In the genomic region with DNA sequence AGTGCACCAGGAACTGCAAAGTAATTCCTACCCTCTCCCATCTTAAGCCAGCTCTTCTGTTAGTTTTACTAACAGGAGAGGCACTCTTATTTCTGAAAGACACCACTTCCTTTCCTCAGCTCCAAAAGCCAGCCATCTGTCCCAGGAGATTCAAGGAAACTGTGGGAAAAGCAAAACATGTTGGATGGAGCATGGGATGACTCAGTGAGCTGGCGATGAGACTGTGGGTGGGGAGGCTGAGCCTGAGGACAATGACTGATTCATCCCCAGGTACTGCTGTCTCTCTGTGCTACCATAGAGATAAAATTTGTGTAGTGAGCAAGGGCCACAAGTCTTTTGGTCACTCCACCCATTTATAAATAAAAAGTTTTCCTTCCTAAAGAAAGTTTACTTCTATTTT, we compare ENCODE assay signal across 9 cellular contexts.
DNase-seq lines count a peak whose midpoint lies in the region; ATAC-seq, FAIRE-seq and TF ChIP-seq lines count a peak whose summit lies in the region.
"Had no signal": no experiment of that assay in that cellular context is flagged by ENCODE, and none has a peak within 500 bp of the region (broad histone marks: within the 10 kb centered on the region; RNA-seq: fewer than 3 reads in every experiment).

No MANE protein-coding gene starts in this region.

- H3K4me3 Mint-ChIP-seq in astrocyte (ENCODE audit: unreplicated experiment), result no peak overlapping the region
- H3K4me3 Mint-ChIP-seq in activated CD4-positive, alpha-beta T cell treated with anti-CD3 and anti-CD28 coated beads for 36 hours, result no peak overlapping the region
- H3K4me3 Mint-ChIP-seq: T-helper 1 cell treated with Interleukin-12 subunit alpha and Interleukin-12 subunit beta and Interleukin-4 antibody, amounts not matched to agents 30 μg/mL and 1 μg/mL, for 36 hours had no signal

- H3K27me3 ChIP-seq in astrocyte (ENCODE audit: insufficient read depth, low read length) (no peaks in the 10 kb centered on the region), right atrium auricular region (no peaks in the 10 kb centered on the region)

- FAIRE-seq in astrocyte (lab: Jason Lieb, UNC), result no peak

- intact Hi-C loops in activated CD4-positive, alpha-beta T cell treated with anti-CD3 and anti-CD28 coated beads for 36 hours (cut with DNase I, micrococcal nuclease), result no loop called here

- H3K4me3 ChIP-seq in HFF-Myc (replicated peaks; ENCODE audit: low read depth, low read length) (no peak overlapping the region), astrocyte (ENCODE audit: insufficient read depth, low read depth, low read length) (no peak overlapping the region), right atrium auricular region (no peak overlapping the region)

- CTCF ChIA-PET in activated CD4-positive, alpha-beta T cell treated with anti-CD3 and anti-CD28 coated beads for 36 hours (lab: Charles Lee), result no interaction called here

- H3K27ac Mint-ChIP-seq in astrocyte (ENCODE audit: unreplicated experiment), result peak overlapping the region; percentile 75
- H3K27ac Mint-ChIP-seq in activated CD4-positive, alpha-beta T cell treated with anti-CD3 and anti-CD28 coated beads for 36 hours, result no peak overlapping the region
- H3K27ac Mint-ChIP-seq: T-helper 1 cell treated with Interleukin-12 subunit alpha and Interleukin-12 subunit beta and Interleukin-4 antibody, amounts not matched to agents 30 μg/mL and 1 μg/mL, for 36 hours had no signal

- H3K36me3 Mint-ChIP-seq in astrocyte (ENCODE audit: low read depth, unreplicated experiment), result no peaks in the 10 kb centered on the region
- H3K36me3 Mint-ChIP-seq in activated CD4-positive, alpha-beta T cell treated with anti-CD3 and anti-CD28 coated beads for 36 hours (ENCODE audit: low read depth), result no peaks in the 10 kb centered on the region

- POLR2A ChIA-PET in activated CD4-positive, alpha-beta T cell treated with anti-CD3 and anti-CD28 coated beads for 36 hours (lab: Charles Lee), result interaction anchor here (0.6 kb wide), 1 partner anchor 23 kb away, joined by 3 read pairs; no protein-coding TSS in a partner anchor

- no peaks in the 10 kb centered on the region for H3K79me2 ChIP-seq in astrocyte (ENCODE audit: insufficient read depth, low read length)

- H3K36me3 ChIP-seq in astrocyte (ENCODE audit: insufficient read depth, low read length), result no peaks in the 10 kb centered on the region
- no peaks in the 10 kb centered on the region for H3K36me3 ChIP-seq in right atrium auricular region

- no peaks in the 10 kb centered on the region for H4K20me1 ChIP-seq in astrocyte (ENCODE audit: insufficient read depth, low read length)

- no peak for ATAC-seq in activated CD4-positive, alpha-beta T cell treated with anti-CD3 and anti-CD28 coated beads for 36 hours

- DNase-seq in HFF-Myc (ENCODE audit: extremely low read depth, low read depth) (peak; percentile 65), astrocyte (ENCODE audit: low read depth) (peak; percentile 61), right atrium auricular region (ENCODE audit: low spot score) (peak; percentile 69), stromal cell of bone marrow (ENCODE audit: low read depth) (peak; percentile 67), NCI-H2107 (lab: John Stamatoyannopoulos, UW) (no peak), GM13976 (ENCODE audit: low spot score) (no peak)
- no peak for DNase-seq in stimulated activated CD4-positive, alpha-beta T cell treated with anti-CD3 and anti-CD28 coated beads, Interleukin-15, amount 100 ng/mL, for 24 hours
- no peak for DNase-seq in activated CD4-positive, alpha-beta T cell treated with anti-CD3 and anti-CD28 coated beads for 36 hours

- TF ChIP-seq CTCF in HFF-Myc (IDR thresholded peaks at IDR 0.05; ENCODE audit: low read depth, low read length, missing control alignments), result no peak
- TF ChIP-seq CTCF in astrocyte (IDR thresholded peaks at IDR 0.05; ENCODE audit: insufficient read depth, low read depth, low read length), result no peak
- TF ChIP-seq CTCF in right atrium auricular region (IDR thresholded peaks at IDR 0.05), result no peak
- no peak for TF ChIP-seq CTCF in GM13976 (IDR thresholded peaks at IDR 0.05; ENCODE audit: borderline replicate concordance, control extremely low read depth, extremely low read depth, insufficient read depth, missing control alignments)

- H3K27ac ChIP-seq in astrocyte (ENCODE audit: low read depth, low read length) (peak overlapping the region; percentile 45), right atrium auricular region (peak overlapping the region in 1 of 2 donors; percentile 64)

- H2AFZ ChIP-seq in astrocyte (ENCODE audit: low read depth, low read length), result no peak overlapping the region

- no peak overlapping the region for H3K9ac ChIP-seq in astrocyte (ENCODE audit: low read length)

- H3K9me3 Mint-ChIP-seq in astrocyte (ENCODE audit: unreplicated experiment), result no peaks in the 10 kb centered on the region
- no peaks in the 10 kb centered on the region for H3K9me3 Mint-ChIP-seq in activated CD4-positive, alpha-beta T cell treated with anti-CD3 and anti-CD28 coated beads for 36 hours (ENCODE audit: low read depth)
- H3K9me3 Mint-ChIP-seq: T-helper 1 cell treated with Interleukin-12 subunit alpha and Interleukin-12 subunit beta and Interleukin-4 antibody, amounts not matched to agents 30 μg/mL and 1 μg/mL, for 36 hours had no signal

- H3K9me3 ChIP-seq in astrocyte (ENCODE audit: insufficient read depth, low read depth, low read length) (no peaks in the 10 kb centered on the region), right atrium auricular region (no peaks in the 10 kb centered on the region)

- in situ Hi-C loops in GM13976 (cut with MboI; ENCODE audit: low sequenced_read_pairs, unreplicated experiment), result no loop called here

- peak overlapping the region; percentile 38 for H3K4me2 ChIP-seq in astrocyte (ENCODE audit: low read length)

- H3K4me1 ChIP-seq in astrocyte (ENCODE audit: insufficient read depth, low read length), result peaks cover 6% of the 10 kb centered on the region
- H3K4me1 ChIP-seq in right atrium auricular region, result peaks cover 0 to 17% of the 10 kb centered on the region in 2 donors

- no peaks in the 10 kb centered on the region for H3K27me3 Mint-ChIP-seq in astrocyte (ENCODE audit: low read depth, unreplicated experiment)
- no peaks in the 10 kb centered on the region for H3K27me3 Mint-ChIP-seq in activated CD4-positive, alpha-beta T cell treated with anti-CD3 and anti-CD28 coated beads for 36 hours

- peaks cover 12% of the 10 kb centered on the region for H3K4me1 Mint-ChIP-seq in astrocyte (ENCODE audit: low read depth, unreplicated experiment)
- H3K4me1 Mint-ChIP-seq in activated CD4-positive, alpha-beta T cell treated with anti-CD3 and anti-CD28 coated beads for 36 hours, result no peaks in the 10 kb centered on the region

Comparison
In these comparisons a context has a peak if more than half of its experiments do, and no peak if none do; other contexts are left out.
1. DNase-seq: peak in HFF-Myc (single experiment), astrocyte (single experiment), right atrium auricular region (single experiment) and stromal cell of bone marrow (single experiment); none in stimulated activated CD4-positive, alpha-beta T cell treated with anti-CD3 and anti-CD28 coated beads, Interleukin-15, amount 100 ng/mL, for 24 hours (single experiment), activated CD4-positive, alpha-beta T cell treated with anti-CD3 and anti-CD28 coated beads for 36 hours (single experiment), NCI-H2107 (single experiment) and GM13976 (single experiment).